ENCODE assay signal across 1 cellular context in genomic region chr1:206663832-206664652, GRCh38.
A peak's percentile ranks its signal among the peaks of the same experiment; 100 is the strongest.
TF ChIP-seq lines count a peak whose summit lies in the region.

No MANE protein-coding gene starts in this region.

TF ChIP-seq in HepG2, 621 proteins besides CTCF, POLR2A, EP300 and RAD21 (continued from another document and continues in another):
- TF ChIP-seq ZBTB40 (IDR thresholded peaks at IDR 0.05) (no peak), ZBTB40 (CRISPR knock-in tag; IDR thresholded peaks at IDR 0.05) (no peak), ZNF232 (CRISPR knock-in tag; IDR thresholded peaks at IDR 0.05; ENCODE audit: borderline replicate concordance) (no peak), KLF11 (CRISPR knock-in tag; IDR thresholded peaks at IDR 0.05) (no peak), GTF3A (CRISPR knock-in tag; conservative IDR thresholded peaks at IDR 0.05) (no peak), PAXIP1 (CRISPR knock-in tag; conservative IDR thresholded peaks at IDR 0.05) (no peak), SOX6 (IDR thresholded peaks at IDR 0.05) (no peak), SOX6 (CRISPR knock-in tag; IDR thresholded peaks at IDR 0.05) (0 out of 2 replicates have a peak, but pooled peaks have one; percentile 22), STAG1 (CRISPR knock-in tag; IDR thresholded peaks at IDR 0.05) (peak; percentile 81), CHCHD3 (CRISPR knock-in tag; IDR thresholded peaks at IDR 0.05) (no peak), ZBTB21 (CRISPR knock-in tag; IDR thresholded peaks at IDR 0.05) (no peak), DMTF1 (CRISPR knock-in tag; IDR thresholded peaks at IDR 0.05) (no peak), MED8 (CRISPR knock-in tag; IDR thresholded peaks at IDR 0.05; ENCODE audit: insufficient replicate concordance) (no peak), HMGXB3 (CRISPR knock-in tag; IDR thresholded peaks at IDR 0.05; ENCODE audit: borderline replicate concordance) (no peak), ZNF3 (CRISPR knock-in tag; IDR thresholded peaks at IDR 0.05) (no peak), ZNF281 (CRISPR knock-in tag; IDR thresholded peaks at IDR 0.05; ENCODE audit: borderline replicate concordance) (no peak), BRD4 (CRISPR knock-in tag; IDR thresholded peaks at IDR 0.05) (no peak), ZBTB7B (CRISPR knock-in tag; IDR thresholded peaks at IDR 0.05) (0 out of 2 replicates have a peak, but pooled peaks have one; percentile 63), ZBTB4 (CRISPR knock-in tag; IDR thresholded peaks at IDR 0.05; ENCODE audit: borderline replicate concordance) (no peak), ZNF776 (CRISPR knock-in tag; IDR thresholded peaks at IDR 0.05) (no peak), ZNF563 (CRISPR knock-in tag; IDR thresholded peaks at IDR 0.05) (no peak), RBM22 (optimal IDR thresholded peaks at IDR 0.05; ENCODE audit: low read length) (no peak), THAP7 (CRISPR knock-in tag; IDR thresholded peaks at IDR 0.05) (no peak), HMG20B (CRISPR knock-in tag; conservative IDR thresholded peaks at IDR 0.05) (no peak), FIP1L1 (IDR thresholded peaks at IDR 0.05; ENCODE audit: borderline replicate concordance, insufficient read depth, low read depth, low read length) (no peak)
